Comparison of ENCODE assay signal across 18 cellular contexts in genomic region chr6:168627798-168628551, GRCh38.
DNase-seq lines count a peak whose midpoint lies in the region; ATAC-seq and TF ChIP-seq lines count a peak whose summit lies in the region.
"Had no signal": no experiment of that assay in that cellular context is flagged by ENCODE, and none has a peak within 500 bp of the region (broad histone marks: within the 10 kb centered on the region; RNA-seq: fewer than 3 reads in every experiment).

No MANE protein-coding gene starts in this region.

- H3K9ac ChIP-seq in trophoblast cell (ENCODE audit: low read length): no peak overlapping the region
- H3K9ac ChIP-seq: BLaER1 treated with 17β-estradiol and CSF1 and Interleukin-3, amounts not matched to agents 10 nM and 100 nM; GM23248 had no signal

- no peaks in the 10 kb centered on the region for H3K27me3 Mint-ChIP-seq in activated T-cell treated with anti-CD3 and anti-CD28 coated beads, Interleukin-2, amount 50 U/mL, for 4 hours (ENCODE audit: low read depth)
- H3K27me3 Mint-ChIP-seq: B cell, IgD-negative memory B cell had no signal

- TF ChIP-seq EP300 in esophagus muscularis mucosa (IDR thresholded peaks at IDR 0.05) (no peak), stomach (IDR thresholded peaks at IDR 0.05) (peak; percentile 23)

- H3K4ac ChIP-seq in trophoblast cell (ENCODE audit: low read depth, low read length): no peak overlapping the region

- H3K4me1 ChIP-seq in esophagus muscularis mucosa (peaks cover 0 to 41% (median 32%) of the 10 kb centered on the region in 4 donors), trophoblast cell (ENCODE audit: control insufficient read depth in 1 of 2, insufficient read depth in 2 of 2, low read length in 2 of 2) (peaks cover 14 to 21% of the 10 kb centered on the region in 2 experiments), stomach (peaks cover 0 to 18% (median 8%) of the 10 kb centered on the region in 4 donors)
- H3K4me1 ChIP-seq: BLaER1 treated with 17β-estradiol and CSF1 and Interleukin-3, amounts not matched to agents 10 nM and 100 nM; HAP-1 had no signal

- DNase-seq in esophagus muscularis mucosa (ENCODE audit: extremely low spot score) (no peak), trophoblast cell (no peak), stomach (no peak), caudate nucleus (lab: John Stamatoyannopoulos, UW) (no peak)
- DNase-seq in activated T-cell treated with anti-CD3 and anti-CD28 coated beads, Interleukin-2, amount 50 U/mL, for 4 hours: no peak
- DNase-seq: CD8-positive, alpha-beta T cell; COR-L47; DMS 273 treated with DMSO at 0.1 percent for 48 hours; DMS53; DND-41; EL; GM23248 had no signal

- H3K14ac ChIP-seq in trophoblast cell (ENCODE audit: low read length): peak overlapping the region; percentile 42

- H2BK5ac ChIP-seq in trophoblast cell (ENCODE audit: low read depth, low read length, poor library complexity): no peak overlapping the region

- H3K9me3 ChIP-seq in esophagus muscularis mucosa (no peaks in the 10 kb centered on the region), trophoblast cell (ENCODE audit: insufficient read depth, low read depth, low read length) (peaks cover 2% of the 10 kb centered on the region), stomach (no peaks in the 10 kb centered on the region)
- H3K9me3 ChIP-seq: HAP-1 had no signal

- no peaks in the 10 kb centered on the region for H3K9me3 Mint-ChIP-seq in activated T-cell treated with anti-CD3 and anti-CD28 coated beads, Interleukin-2, amount 50 U/mL, for 4 hours
- H3K9me3 Mint-ChIP-seq: CD8-positive, alpha-beta T cell had no signal

- peak overlapping the region; percentile 15 for H2BK12ac ChIP-seq in trophoblast cell (ENCODE audit: low read length)

- WGBS in esophagus muscularis mucosa: 40% methylated on average over 8 of the region's 13 CpGs
- no CpG with 5 or more reads among the region's 13 CpGs for WGBS in trophoblast cell (ENCODE audit: extremely low coverage, insufficient coverage, insufficient read length)
- 60 to 71% (median 67%) methylated on average over 12 to 13 of the region's 13 CpGs for WGBS in stomach, 5 donors

- no peaks in the 10 kb centered on the region for H3K36me3 Mint-ChIP-seq in activated T-cell treated with anti-CD3 and anti-CD28 coated beads, Interleukin-2, amount 50 U/mL, for 4 hours (ENCODE audit: insufficient read depth)
- H3K36me3 Mint-ChIP-seq: CD8-positive, alpha-beta T cell had no signal

- peak overlapping the region; percentile 7 for H2AK5ac ChIP-seq in trophoblast cell (ENCODE audit: low read length)

- H3K4me2 ChIP-seq in trophoblast cell (ENCODE audit: low read length): no peak overlapping the region
- H3K4me2 ChIP-seq: BLaER1 treated with 17β-estradiol and CSF1 and Interleukin-3, amounts not matched to agents 10 nM and 100 nM had no signal

- peak overlapping the region; percentile 49 to 73 (median 64) for H3K27ac ChIP-seq in esophagus muscularis mucosa (replicated peaks in 1 of 4)
- H3K27ac ChIP-seq in trophoblast cell (ENCODE audit: low read depth, low read length): no peak overlapping the region
- H3K27ac ChIP-seq in stomach: peak overlapping the region in 2 of 5 donors; percentile 39 to 63
- H3K27ac ChIP-seq in caudate nucleus (ENCODE audit: low read depth, low read length): no peak overlapping the region
- H3K27ac ChIP-seq: BLaER1 treated with 17β-estradiol and CSF1 and Interleukin-3, amounts not matched to agents 10 nM and 100 nM; GM23248; HL-60 had no signal

- no peak overlapping the region for H4K12ac ChIP-seq in trophoblast cell (ENCODE audit: low read depth, low read length)

- intact Hi-C loops in esophagus muscularis mucosa (cut with DNase I): no loop called here
- intact Hi-C loops in stomach (cut with DNase I; ENCODE audit: low total_unique reads): no loop called here

- H3K4me1 Mint-ChIP-seq in activated T-cell treated with anti-CD3 and anti-CD28 coated beads, Interleukin-2, amount 50 U/mL, for 4 hours (ENCODE audit: low read depth): no peaks in the 10 kb centered on the region
- H3K4me1 Mint-ChIP-seq: B cell, IgD-negative memory B cell had no signal

- no peak for ATAC-seq in GM19023 (IDR thresholded peaks at IDR 0.05; ENCODE audit: unreplicated experiment)
- no peak for ATAC-seq in activated T-cell treated with anti-CD3 and anti-CD28 coated beads, Interleukin-2, amount 50 U/mL, for 4 hours
- ATAC-seq: CD8-positive, alpha-beta T cell had no signal

- peaks cover 16% of the 10 kb centered on the region for H3K79me1 ChIP-seq in trophoblast cell (ENCODE audit: low read length)

- H4K91ac ChIP-seq in trophoblast cell (ENCODE audit: low read depth, low read length): peak overlapping the region; percentile 49

- TF ChIP-seq CTCF in esophagus muscularis mucosa (IDR thresholded peaks at IDR 0.05): no peak
- TF ChIP-seq CTCF in stomach (IDR thresholded peaks at IDR 0.05): no peak

- no peak overlapping the region for H3K18ac ChIP-seq in trophoblast cell (ENCODE audit: low read length)

- no peaks in the 10 kb centered on the region for H3K27me3 ChIP-seq in esophagus muscularis mucosa
- H3K27me3 ChIP-seq in trophoblast cell (ENCODE audit: insufficient read depth, low read length): no peaks in the 10 kb centered on the region
- no peaks in the 10 kb centered on the region for H3K27me3 ChIP-seq in stomach
- H3K27me3 ChIP-seq: BLaER1 treated with 17β-estradiol and CSF1 and Interleukin-3, amounts not matched to agents 10 nM and 100 nM had no signal

- H2AFZ ChIP-seq in trophoblast cell (ENCODE audit: insufficient read depth, low read length, poor library complexity): no peak overlapping the region
- H2AFZ ChIP-seq: GM23248 had no signal

- no peak overlapping the region for H3K23ac ChIP-seq in trophoblast cell (ENCODE audit: low read length)

- peaks cover 3% of the 10 kb centered on the region for H3K79me2 ChIP-seq in trophoblast cell (ENCODE audit: control insufficient read depth, insufficient read depth, low read length, poor library complexity)

- H3K4me3 ChIP-seq in esophagus muscularis mucosa (no peak overlapping the region), trophoblast cell (ENCODE audit: low read depth, low read length) (no peak overlapping the region), stomach (no peak overlapping the region)
- H3K4me3 ChIP-seq: BLaER1 treated with 17β-estradiol and CSF1 and Interleukin-3, amounts not matched to agents 10 nM and 100 nM; GM23248; HAP-1 had no signal

- TF ChIP-seq POLR2A in esophagus muscularis mucosa (IDR thresholded peaks at IDR 0.05; ENCODE audit: low read depth) (no peak), stomach (IDR thresholded peaks at IDR 0.05) (no peak)

- H3K36me3 ChIP-seq in esophagus muscularis mucosa (peaks cover 0 to 4% (median 0%) of the 10 kb centered on the region in 4 donors), trophoblast cell (ENCODE audit: control insufficient read depth in 1 of 2, insufficient read depth in 2 of 2, low read length in 2 of 2) (no peaks in the 10 kb centered on the region), stomach (no peaks in the 10 kb centered on the region)
- H3K36me3 ChIP-seq: BLaER1 treated with 17β-estradiol and CSF1 and Interleukin-3, amounts not matched to agents 10 nM and 100 nM; HAP-1 had no signal

- peak overlapping the region; percentile 36 for H2BK120ac ChIP-seq in trophoblast cell (ENCODE audit: insufficient read depth, low read length, poor library complexity)

- no peak overlapping the region for H4K8ac ChIP-seq in trophoblast cell (ENCODE audit: low read depth, low read length)

- no peak overlapping the region for H3K4me3 Mint-ChIP-seq in activated T-cell treated with anti-CD3 and anti-CD28 coated beads, Interleukin-2, amount 50 U/mL, for 4 hours
- H3K4me3 Mint-ChIP-seq: B cell; CD8-positive, alpha-beta T cell; IgD-negative memory B cell had no signal

Comparison
In these comparisons a context has a peak if more than half of its experiments do, and no peak if none do; other contexts are left out.
1. H3K27ac ChIP-seq: peak in esophagus muscularis mucosa (4 of 4); none in trophoblast cell (single experiment) and caudate nucleus (single experiment).